Comparison of ENCODE assay signal across 21 cellular contexts in the genomic region with DNA sequence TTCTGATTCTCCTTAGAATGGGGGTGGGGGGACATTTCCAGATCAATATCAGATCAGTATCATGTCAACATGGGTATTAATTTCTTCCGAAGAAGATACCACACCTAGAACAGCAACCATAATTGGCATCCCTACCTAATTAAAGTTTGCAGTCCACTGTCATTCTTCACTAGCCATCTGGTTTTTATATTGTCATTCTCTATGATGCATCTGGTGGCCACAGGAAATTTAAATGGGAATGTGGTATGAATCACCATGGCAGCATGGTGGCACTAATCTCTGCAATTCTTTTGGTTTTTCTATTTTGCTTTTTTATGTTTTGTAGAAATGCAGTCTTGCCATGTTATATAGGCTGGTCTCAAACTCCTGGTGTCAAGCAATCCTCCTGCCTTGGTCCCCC. TPM values are rescaled to one million over a fixed set of nuclear protein-coding genes. Genes with fewer than 3 reads are reported as not detected.
DNase-seq lines count a peak whose midpoint lies in the region; ATAC-seq, FAIRE-seq and TF ChIP-seq lines count a peak whose summit lies in the region.
"Had no signal": no experiment of that assay in that cellular context is flagged by ENCODE, and none has a peak within 500 bp of the region (broad histone marks: within the 10 kb centered on the region; RNA-seq: fewer than 3 reads in every experiment).

No MANE protein-coding gene starts in this region.

- peak; percentile 54 for FAIRE-seq in astrocyte (lab: Jason Lieb, UNC)
- FAIRE-seq: G401.6 had no signal

- H3K4me2 ChIP-seq in astrocyte (ENCODE audit: low read length) (no peak overlapping the region), mesenchymal stem cell (ENCODE audit: low read length, poor library complexity, severe bottlenecking) (no peak overlapping the region)
- H3K4me2 ChIP-seq: BLaER1 had no signal

- no peak overlapping the region for H3K4ac ChIP-seq in mesenchymal stem cell (ENCODE audit: low read depth in 1 of 2, low read length in 2 of 2)

- H3K4me3 ChIP-seq in AG10803 (ENCODE audit: low read length) (no peak overlapping the region), astrocyte (ENCODE audit: insufficient read depth, low read depth, low read length) (no peak overlapping the region), mesenchymal stem cell (ENCODE audit: insufficient read depth in 1 of 2, low read depth in 1 of 2, low read length in 2 of 2) (no peak overlapping the region)
- H3K4me3 ChIP-seq: BLaER1, MG63 had no signal

- H4K8ac ChIP-seq in mesenchymal stem cell (ENCODE audit: low read length), result no peak overlapping the region

- H2AK5ac ChIP-seq in mesenchymal stem cell (ENCODE audit: low read length, severe bottlenecking), result no peak overlapping the region

- DNase-seq in AG10803 (ENCODE audit: low read depth), result peak; percentile 33
- DNase-seq in M059J (ENCODE audit: low read depth), result peak; percentile 27
- no peak for DNase-seq in astrocyte (ENCODE audit: low read depth)
- peak; percentile 7 for DNase-seq in mesenchymal stem cell
- no peak for DNase-seq in 8988T
- no peak for DNase-seq in activated CD8-positive, alpha-beta memory T cell treated with anti-CD3 and anti-CD28 coated beads, Interleukin-2, amount 50 U/mL, for 48 hours
- DNase-seq: CD4-positive, CD25-positive, alpha-beta regulatory T cell; KBM-7; MG63; NCI-H1105 treated with DMSO at 0.1 percent for 48 hours; NCI-H146; NCI-H1930; NCI-H2107; NCI-H524; NCI-H774; T-cell had no signal

- no peak overlapping the region for H3K4me3 Mint-ChIP-seq in astrocyte (ENCODE audit: unreplicated experiment)
- H3K4me3 Mint-ChIP-seq: CD4-positive, CD25-positive, alpha-beta regulatory T cell; T-cell had no signal

- no peaks in the 10 kb centered on the region for H3K79me2 ChIP-seq in astrocyte (ENCODE audit: insufficient read depth, low read length)

- H3K4me1 ChIP-seq in astrocyte (ENCODE audit: insufficient read depth, low read length), result no peaks in the 10 kb centered on the region
- no peaks in the 10 kb centered on the region for H3K4me1 ChIP-seq in mesenchymal stem cell (ENCODE audit: control insufficient read depth, insufficient read depth, low read depth, low read length)
- H3K4me1 ChIP-seq: BLaER1 had no signal

- H3K36me3 ChIP-seq in astrocyte (ENCODE audit: insufficient read depth, low read length) (no peaks in the 10 kb centered on the region), mesenchymal stem cell (ENCODE audit: control insufficient read depth in 1 of 2, insufficient read depth in 2 of 2, low read depth in 1 of 2, low read length in 2 of 2) (peaks cover 0 to 16% of the 10 kb centered on the region in 2 experiments)
- H3K36me3 ChIP-seq: MG63 had no signal

- H4K91ac ChIP-seq in mesenchymal stem cell (ENCODE audit: low read length), result no peak overlapping the region

- no peaks in the 10 kb centered on the region for H3K9me3 Mint-ChIP-seq in astrocyte (ENCODE audit: unreplicated experiment)
- H3K9me3 Mint-ChIP-seq: T-cell had no signal

- H3K79me1 ChIP-seq in mesenchymal stem cell (replicated peaks; ENCODE audit: low read length, poor library complexity, severe bottlenecking), result no peaks in the 10 kb centered on the region

- no peak overlapping the region for H3K14ac ChIP-seq in mesenchymal stem cell (ENCODE audit: low read length in 2 of 2)

- no peak overlapping the region for H3K23ac ChIP-seq in mesenchymal stem cell (ENCODE audit: low read length in 2 of 2)

- ATAC-seq in HG03439 (IDR thresholded peaks at IDR 0.05; ENCODE audit: unreplicated experiment) (no peak), HG03139 (IDR thresholded peaks at IDR 0.05; ENCODE audit: unreplicated experiment) (no peak)
- ATAC-seq: HCT116, T-cell had no signal

- no peak overlapping the region for H3K18ac ChIP-seq in mesenchymal stem cell (ENCODE audit: low read depth in 1 of 2, low read length in 2 of 2)

- no peaks in the 10 kb centered on the region for H4K20me1 ChIP-seq in astrocyte (ENCODE audit: insufficient read depth, low read length)
- H4K20me1 ChIP-seq: BLaER1 had no signal

- H2BK12ac ChIP-seq in mesenchymal stem cell (ENCODE audit: low read length in 2 of 2), result no peak overlapping the region

- no peak overlapping the region for H2AFZ ChIP-seq in astrocyte (ENCODE audit: low read depth, low read length)
- H2AFZ ChIP-seq in mesenchymal stem cell (ENCODE audit: low read depth, low read length), result no peak overlapping the region

- no peak overlapping the region for H2BK5ac ChIP-seq in mesenchymal stem cell (ENCODE audit: low read depth, low read length, poor library complexity, severe bottlenecking)

- H3K27me3 Mint-ChIP-seq in astrocyte (ENCODE audit: low read depth, unreplicated experiment), result no peaks in the 10 kb centered on the region
- H3K27me3 Mint-ChIP-seq: CD4-positive, CD25-positive, alpha-beta regulatory T cell; T-cell had no signal

- H3K9ac ChIP-seq in astrocyte (ENCODE audit: low read length) (no peak overlapping the region), mesenchymal stem cell (ENCODE audit: low read length) (no peak overlapping the region)
- H3K9ac ChIP-seq: BLaER1 had no signal

- H3K9me3 ChIP-seq in astrocyte (ENCODE audit: insufficient read depth, low read depth, low read length) (no peaks in the 10 kb centered on the region), mesenchymal stem cell (ENCODE audit: control insufficient read depth, low read length) (no peaks in the 10 kb centered on the region)
- H3K9me3 ChIP-seq: MG63 had no signal

- H2BK15ac ChIP-seq in mesenchymal stem cell (ENCODE audit: low read depth, poor library complexity, severe bottlenecking), result no peak overlapping the region

- no peak overlapping the region for H2BK120ac ChIP-seq in mesenchymal stem cell (ENCODE audit: low read depth, low read length)

- H3K27ac ChIP-seq in astrocyte (ENCODE audit: low read depth, low read length) (no peak overlapping the region), mesenchymal stem cell (ENCODE audit: low read length, poor library complexity, severe bottlenecking) (no peak overlapping the region)
- H3K27ac ChIP-seq: BLaER1 had no signal

- WGBS in mesenchymal stem cell, result 89% methylated on average over 1 of the region's 1 CpG

- H3K27ac Mint-ChIP-seq in astrocyte (ENCODE audit: unreplicated experiment), result no peak overlapping the region
- H3K27ac Mint-ChIP-seq: CD4-positive, CD25-positive, alpha-beta regulatory T cell; T-cell had no signal

- no peaks in the 10 kb centered on the region for H3K27me3 ChIP-seq in astrocyte (ENCODE audit: insufficient read depth, low read length)
- no peaks in the 10 kb centered on the region for H3K27me3 ChIP-seq in mesenchymal stem cell (ENCODE audit: control insufficient read depth in 1 of 2, insufficient read depth in 1 of 2, low read length in 2 of 2)
- H3K27me3 ChIP-seq: BLaER1, MG63 had no signal

- TF ChIP-seq CTCF in AG10803 (conservative IDR thresholded peaks at IDR 0.05; ENCODE audit: low read length), result no peak
- no peak for TF ChIP-seq CTCF in astrocyte (IDR thresholded peaks at IDR 0.05; ENCODE audit: insufficient read depth, low read depth, low read length)

- no peaks in the 10 kb centered on the region for H3K4me1 Mint-ChIP-seq in astrocyte (ENCODE audit: low read depth, unreplicated experiment)
- H3K4me1 Mint-ChIP-seq: T-cell had no signal

- H3K36me3 Mint-ChIP-seq in astrocyte (ENCODE audit: low read depth, unreplicated experiment), result no peaks in the 10 kb centered on the region
- H3K36me3 Mint-ChIP-seq: CD4-positive, CD25-positive, alpha-beta regulatory T cell had no signal

RNA-seq across cellular contexts. Expression of a gene that starts 16.6 kb away (rescaled TPM):
- 325 and 456 TPM in 2 replicates for total RNA-seq in M059J (2014; rRNA removed; shearing (Covaris generic))
- total RNA-seq in astrocyte, result 300 and 340 TPM in 2 replicates
- 603 TPM for polyA plus RNA-seq in mesenchymal stem cell (2013, experiment 1 of 2)
- 627 TPM for polyA plus RNA-seq in mesenchymal stem cell (2013, experiment 2 of 2)

RNA-seq across cellular contexts. Expression of a gene that starts 24.9 kb away (rescaled TPM):
- 30.5 and 47.7 TPM in 2 replicates for total RNA-seq in M059J (2014; rRNA removed; shearing (Covaris generic))
- total RNA-seq in astrocyte, result 29.4 and 31.0 TPM in 2 replicates
- polyA plus RNA-seq in mesenchymal stem cell (2013, experiment 1 of 2), result 39.9 TPM
- 43.0 TPM for polyA plus RNA-seq in mesenchymal stem cell (2013, experiment 2 of 2)

Comparison
In these comparisons a context has a peak if more than half of its experiments do, and no peak if none do; other contexts are left out.
1. DNase-seq: peak in AG10803 (single experiment), M059J (single experiment) and mesenchymal stem cell (single experiment); none in astrocyte (single experiment), 8988T (single experiment) and activated CD8-positive, alpha-beta memory T cell treated with anti-CD3 and anti-CD28 coated beads, Interleukin-2, amount 50 U/mL, for 48 hours (single experiment).